20 cellular contexts compared by ENCODE assay signal in the genomic region with DNA sequence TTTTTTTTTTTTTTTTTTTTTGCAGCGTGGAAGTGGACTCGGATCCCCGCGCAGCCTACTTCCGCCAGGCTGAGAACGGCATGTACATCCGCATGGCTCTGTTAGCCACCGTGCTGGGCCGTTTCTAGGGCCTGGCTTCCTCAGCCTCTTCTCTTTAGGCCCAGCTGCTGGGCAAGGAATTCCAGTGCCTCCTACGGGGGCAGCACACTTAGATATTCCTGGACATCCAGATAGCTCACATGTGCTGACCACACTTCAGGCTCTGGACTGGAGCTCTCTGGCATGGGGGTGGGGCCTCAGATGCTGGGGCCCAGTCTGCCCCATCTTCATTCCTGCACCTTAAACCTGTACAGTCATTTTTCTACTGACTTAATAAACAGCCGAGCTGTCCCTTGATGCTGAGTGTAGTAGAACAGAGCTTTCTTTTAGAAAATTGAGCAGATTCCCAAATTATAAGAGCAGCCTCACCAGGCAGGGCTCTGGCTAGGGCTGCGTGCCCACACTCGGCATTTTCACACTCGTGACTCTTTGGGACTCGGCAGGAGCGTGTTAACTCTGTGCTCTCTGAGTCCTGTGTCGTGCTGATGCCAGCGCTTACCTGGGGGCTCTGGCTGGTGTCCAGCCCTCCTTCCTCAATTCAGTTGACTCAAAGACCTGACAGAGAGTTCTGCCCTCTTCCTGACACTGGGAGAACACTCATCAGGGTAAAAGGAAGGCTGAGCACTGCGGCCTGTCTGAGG. TPM values are rescaled to one million over a fixed set of nuclear protein-coding genes. Genes with fewer than 3 reads are reported as not detected.
DNase-seq lines count a peak whose midpoint lies in the region; ATAC-seq, FAIRE-seq and TF ChIP-seq lines count a peak whose summit lies in the region.
"Had no signal": no experiment of that assay in that cellular context is flagged by ENCODE, and none has a peak within 500 bp of the region (broad histone marks: within the 10 kb centered on the region; RNA-seq: fewer than 3 reads in every experiment).

No MANE protein-coding gene starts in this region.

- WGBS in GM12878 (ENCODE audit: insufficient coverage, insufficient replicate concordance, low lambda C conversion rate, missing lambda C conversion rate) = 93% methylated on average over 17 of the region's 19 CpGs

- no peak for TF ChIP-seq POLR2A in GM12878 (IDR thresholded peaks at IDR 0.05; ENCODE audit: low read depth, low read length)

- no peak for ATAC-seq in GM12878
- ATAC-seq in left cardiac atrium = peak; percentile 46 to 70
- ATAC-seq in T-cell (replicated peaks in 1 of 4) = no peak
- ATAC-seq in GM21447 (IDR thresholded peaks at IDR 0.05; ENCODE audit: unreplicated experiment) = no peak
- ATAC-seq in sciatic nerve = no peak

- peak overlapping the region; percentile 39 for H3K27ac Mint-ChIP-seq in nephron progenitor cell
- H3K27ac Mint-ChIP-seq in T-cell = no peak overlapping the region
- H3K27ac Mint-ChIP-seq: HFFc6 had no signal

- DNase-seq in OCI-LY7 (ENCODE audit: low spot score) = no peak
- DNase-seq in GM12878 (ENCODE audit: low read depth, low spot score) = no peak
- no peak for DNase-seq in left cardiac atrium
- DNase-seq in nephron progenitor cell = no peak
- no peak for DNase-seq in T-cell
- no peak for DNase-seq in sciatic nerve (ENCODE audit: low spot score)
- DNase-seq: AML-193, GF-D8, HFFc6, KG1, NCI-H1417 treated with DMSO at 0.1 percent for 48 hours, NCI-H187 treated with DMSO at 0.1 percent for 48 hours, NCI-H2227 treated with DMSO at 0.1 percent for 48 hours, NCI-H510A treated with DMSO at 0.1 percent for 48 hours, PC-9 had no signal

- no peak overlapping the region for H3K9ac ChIP-seq in GM12878 (ENCODE audit: control insufficient read depth, insufficient read depth, low read length)

- H3K9me3 Mint-ChIP-seq in nephron progenitor cell (no peaks in the 10 kb centered on the region), T-cell (no peaks in the 10 kb centered on the region)
- H3K9me3 Mint-ChIP-seq: HFFc6 had no signal

- H3K4me3 Mint-ChIP-seq in nephron progenitor cell (no peak overlapping the region), T-cell (no peak overlapping the region)
- H3K4me3 Mint-ChIP-seq: HFFc6 had no signal

- H3K4me2 ChIP-seq in OCI-LY7 (ENCODE audit: low read length) (no peak overlapping the region), GM12878 (ENCODE audit: control insufficient read depth, insufficient read depth) (no peak overlapping the region)
- H3K4me2 ChIP-seq: PC-9 had no signal

- FAIRE-seq in GM12878 (lab: Jason Lieb, UNC) = no peak
- FAIRE-seq: GM18507, H54 had no signal

- H3K36me3 Mint-ChIP-seq in nephron progenitor cell (ENCODE audit: low read depth) (peaks cover 41% of the 10 kb centered on the region), T-cell (peaks cover 27% of the 10 kb centered on the region)

- peaks cover 8% of the 10 kb centered on the region for H3K4me1 Mint-ChIP-seq in nephron progenitor cell
- peaks cover 6 to 7% (median 6%) of the 10 kb centered on the region in 3 donors for H3K4me1 Mint-ChIP-seq in T-cell

- TF ChIP-seq EP300 in GM12878 (IDR thresholded peaks at IDR 0.05; ENCODE audit: borderline replicate concordance in 1 of 2, control insufficient read depth in 1 of 2, low read depth in 2 of 2, low read length in 2 of 2) = no peak

- H3K27me3 Mint-ChIP-seq in nephron progenitor cell (ENCODE audit: low read depth, poor library complexity) (peaks cover 3% of the 10 kb centered on the region), T-cell (peaks cover 0 to 4% of the 10 kb centered on the region in 2 donors)

- H3K36me3 ChIP-seq in OCI-LY7 (ENCODE audit: insufficient read depth, low read length) (peaks cover 74% of the 10 kb centered on the region), GM12878 (ENCODE audit: control insufficient read depth in 2 of 2, insufficient read depth in 2 of 2, low read length in 1 of 2) (peaks cover 27 to 48% of the 10 kb centered on the region in 2 experiments)

- SMC1A ChIA-PET in GM12878 (lab: Charles Lee; ENCODE audit: uncharacterized antibody, unreplicated experiment) = no interaction called here

- H3K79me2 ChIP-seq in OCI-LY7 (ENCODE audit: insufficient read depth, low read depth, low read length) = no peaks in the 10 kb centered on the region
- H3K79me2 ChIP-seq in GM12878 (ENCODE audit: control insufficient read depth, insufficient read depth, low read length) = no peaks in the 10 kb centered on the region

- RAD21 ChIA-PET in GM12878 (lab: Charles Lee; ENCODE audit: unreplicated experiment) = no interaction called here

- H3K27me3 ChIP-seq in GM12878 (replicated peaks in 1 of 2; ENCODE audit: control insufficient read depth in 2 of 2, insufficient read depth in 2 of 2, low read length in 1 of 2) = no peaks in the 10 kb centered on the region

- H3K4me3 ChIP-seq in OCI-LY7 (ENCODE audit: low read depth, low read length, poor library complexity, severe bottlenecking) (no peak overlapping the region), GM12878 (no peak overlapping the region)
- H3K4me3 ChIP-seq: PC-9 had no signal

- H2AFZ ChIP-seq in OCI-LY7 (ENCODE audit: low read length) = no peak overlapping the region
- H2AFZ ChIP-seq in GM12878 (ENCODE audit: control insufficient read depth, low read depth, low read length) = no peak overlapping the region
- H2AFZ ChIP-seq: PC-9 had no signal

- no peak overlapping the region for H3K27ac ChIP-seq in OCI-LY7 (ENCODE audit: low read depth, low read length, poor library complexity, severe bottlenecking)
- H3K27ac ChIP-seq in GM12878 (ENCODE audit: control insufficient read depth, insufficient read depth) = no peak overlapping the region
- H3K27ac ChIP-seq: C4-2B, PC-9 had no signal

- no peak for TF ChIP-seq CTCF in OCI-LY7 (conservative IDR thresholded peaks at IDR 0.05; ENCODE audit: low read length)
- no peak for TF ChIP-seq CTCF in GM12878 (IDR thresholded peaks at IDR 0.05 in 2 of 3, conservative IDR thresholded peaks at IDR 0.05 in 1 of 3; ENCODE audit: control insufficient read depth in 2 of 3, extremely low read depth in 1 of 3, insufficient read depth in 1 of 3, low read depth in 3 of 3, low read length in 3 of 3)
- no peak for TF ChIP-seq CTCF in nephron progenitor cell (IDR thresholded peaks at IDR 0.05)

- H3K9me2 ChIP-seq in OCI-LY7 (ENCODE audit: insufficient read depth, low read length) = no peaks in the 10 kb centered on the region

- H3K4me1 ChIP-seq in OCI-LY7 (ENCODE audit: insufficient read depth, low read length, poor library complexity, severe bottlenecking) (no peaks in the 10 kb centered on the region), GM12878 (ENCODE audit: control insufficient read depth, insufficient read depth, low read length) (no peaks in the 10 kb centered on the region)

- TF ChIP-seq RAD21 in GM12878 (IDR thresholded peaks at IDR 0.05; ENCODE audit: insufficient read depth, low read depth, low read length) = no peak

- CTCF ChIA-PET in OCI-LY7 (lab: Charles Lee; ENCODE audit: unreplicated experiment) (no interaction called here), GM12878 (lab: Yijun Ruan, JAX) (interaction anchor here (0.8 kb wide), 1 partner anchor 36 kb away, joined by 3 read pairs; no protein-coding TSS in a partner anchor), T-cell (lab: Charles Lee) (no interaction called here)

- BruUV-seq in OCI-LY7 (replicated peaks; lab: Mats Ljungman, UMichigan) (TSS peak; percentile 64), GM12878 (replicated peaks; lab: Mats Ljungman, UMichigan) (TSS peak; percentile 63)

- intact Hi-C loops in OCI-LY7 (cut with micrococcal nuclease; ENCODE audit: unreplicated experiment) = no loop called here
- intact Hi-C loops in GM12878 (cut with micrococcal nuclease; ENCODE audit: unreplicated experiment) = no loop called here
- intact Hi-C loops in left cardiac atrium (cut with DNase I) = loop anchor here in 1 of 2 donors (10.0 kb wide), 1 partner anchor 51 kb away; no protein-coding TSS in a partner anchor
- intact Hi-C loops in sciatic nerve (cut with DNase I) = no loop called here

- no peaks in the 10 kb centered on the region for H3K9me3 ChIP-seq in OCI-LY7 (ENCODE audit: low read length)
- H3K9me3 ChIP-seq in GM12878 (replicated peaks; ENCODE audit: control insufficient read depth, insufficient read depth, low read length) = no peaks in the 10 kb centered on the region

- in situ Hi-C loops in GM12878 (cut with MboI) = no loop called here

- H4K20me1 ChIP-seq in OCI-LY7 (ENCODE audit: insufficient read depth, low read length) (no peaks in the 10 kb centered on the region), GM12878 (ENCODE audit: control insufficient read depth, insufficient read depth) (no peaks in the 10 kb centered on the region)

- POLR2A ChIA-PET in OCI-LY7 (lab: Charles Lee) (interaction anchor here (0.6 to 0.7 kb wide), 2 partner anchors 30 to 147 kb away, joined by 3 to 7 read pairs; no protein-coding TSS in a partner anchor), GM12878 (lab: Charles Lee) (no interaction called here), T-cell (lab: Charles Lee) (interaction anchor here in 1 of 2 donors (0.5 kb wide), 1 partner anchor 101 kb away, joined by 5 read pairs; no protein-coding TSS in a partner anchor)

RNA-seq across cellular contexts. Expression of a gene that starts 19.3 kb away (rescaled TPM):
- 14.0 and 23.3 TPM in 2 replicates for total RNA-seq in OCI-LY7 (2014; rRNA removed; shearing (Covaris generic))
- 61.0 and 71.6 TPM in 2 replicates for total RNA-seq in OCI-LY7 (2022)
- 1.3 TPM in 1 of 2 replicates, not detected in the other for total RNA-seq in GM12878 (2013; cell fraction: nucleolus; rRNA removed)
- total RNA-seq in GM12878 (2014; rRNA removed) = not detected in 2 replicates
- total RNA-seq in GM12878 (2014; rRNA removed; fragmentation: Illumina TruSeq; extraction: Trizol) = not detected in 2 replicates
- total RNA-seq in GM12878 (2021) = not detected in 2 replicates
- 0.24 TPM for polyA plus RNA-seq in GM12878 (2011; ENCODE audit: low read depth)
- polyA plus RNA-seq in GM12878 (2011; rRNA removed) = 0.12 and 0.23 TPM in 2 replicates
- 0.39 and 0.47 TPM in 2 replicates for polyA plus RNA-seq in GM12878 (2011; cell fraction: cytosol; rRNA removed)
- polyA plus RNA-seq in GM12878 (2011; cell fraction: nucleus; rRNA removed) = 1.3 and 1.8 TPM in 2 replicates
- polyA plus RNA-seq in GM12878 (2012) = 0.18 and 0.20 TPM in 2 replicates
- not detected in 2 replicates for polyA plus RNA-seq in GM12878 (2014; fragmentation: Illumina TruSeq; extraction: Trizol)
- polyA plus RNA-seq in GM12878 (2014; fragmentation: Nextera tagmentation; extraction: Ambion mirVana) = not detected
- polyA plus RNA-seq in GM12878 (2014; rRNA removed) = 0.06 TPM in 1 of 2 replicates, not detected in the other
- polyA plus RNA-seq in GM12878 (2016; fragmentation: Nextera tagmentation; extraction: Ambion mirVana) = not detected
- 0.07 and 0.15 TPM in 2 replicates for polyA minus RNA-seq in GM12878 (2011; rRNA and poly(A)+ RNA removed)
- polyA minus RNA-seq in GM12878 (2011; cell fraction: cytosol; rRNA and poly(A)+ RNA removed) = 0.62 TPM in 1 of 2 replicates, not detected in the other
- 0.12 and 0.19 TPM in 2 replicates for polyA minus RNA-seq in GM12878 (2011; cell fraction: nucleus; rRNA and poly(A)+ RNA removed)
- total RNA-seq in left cardiac atrium = 1 to 10 TPM; 4.8 to 5.7 TPM
- total RNA-seq in T-cell = under 1 TPM in 2 of 5 donors, not detected in 3; 0.06 to 0.26 TPM
- not detected for total RNA-seq in sciatic nerve
- total RNA-seq: HFFc6 had no signal

RNA-seq across cellular contexts. Expression of a gene that starts 26.4 kb away (rescaled TPM):
- 118 and 132 TPM in 2 replicates for total RNA-seq in OCI-LY7 (2014; rRNA removed; shearing (Covaris generic))
- 166 and 173 TPM in 2 replicates for total RNA-seq in OCI-LY7 (2022)
- 102 and 104 TPM in 2 replicates for total RNA-seq in GM12878 (2013; cell fraction: nucleolus; rRNA removed)
- total RNA-seq in GM12878 (2014; rRNA removed) = 48.3 and 66.1 TPM in 2 replicates
- 22.8 and 23.8 TPM in 2 replicates for total RNA-seq in GM12878 (2014; rRNA removed; fragmentation: Illumina TruSeq; extraction: Trizol)
- 101 and 119 TPM in 2 replicates for total RNA-seq in GM12878 (2021)
- 22.0 TPM for polyA plus RNA-seq in GM12878 (2011; ENCODE audit: low read depth)
- 12.0 and 24.9 TPM in 2 replicates for polyA plus RNA-seq in GM12878 (2011; rRNA removed)
- polyA plus RNA-seq in GM12878 (2011; cell fraction: cytosol; rRNA removed) = 31.8 and 34.4 TPM in 2 replicates
- polyA plus RNA-seq in GM12878 (2011; cell fraction: nucleus; rRNA removed) = 212 and 266 TPM in 2 replicates
- polyA plus RNA-seq in GM12878 (2012) = 34.2 and 37.0 TPM in 2 replicates
- 18.5 and 43.5 TPM in 2 replicates for polyA plus RNA-seq in GM12878 (2014; fragmentation: Illumina TruSeq; extraction: Trizol)
- polyA plus RNA-seq in GM12878 (2014; fragmentation: Nextera tagmentation; extraction: Ambion mirVana) = 10 to 100 TPM in 1 of 2 experiments, 1 to 10 TPM in 1; 7.6 to 12.1 TPM
- 57.9 and 73.2 TPM in 2 replicates for polyA plus RNA-seq in GM12878 (2014; rRNA removed)
- polyA plus RNA-seq in GM12878 (2016; fragmentation: Nextera tagmentation; extraction: Ambion mirVana) = 10 to 100 TPM; 68.2 to 75.5 TPM
- 79.9 and 113 TPM in 2 replicates for polyA minus RNA-seq in GM12878 (2011; rRNA and poly(A)+ RNA removed)
- polyA minus RNA-seq in GM12878 (2011; cell fraction: cytosol; rRNA and poly(A)+ RNA removed) = 50.4 and 85.0 TPM in 2 replicates
- 90.4 and 154 TPM in 2 replicates for polyA minus RNA-seq in GM12878 (2011; cell fraction: nucleus; rRNA and poly(A)+ RNA removed)
- 10 to 100 TPM; 12.7 to 15.2 TPM for total RNA-seq in left cardiac atrium
- 10 to 100 TPM; 38.5 to 78.2 (median 65.4) TPM for total RNA-seq in T-cell
- 31.4 TPM for total RNA-seq in sciatic nerve

RNA-seq across cellular contexts. Expression of a gene that starts 31.5 kb away (rescaled TPM):
- 50.1 and 55.5 TPM in 2 replicates for total RNA-seq in OCI-LY7 (2014; rRNA removed; shearing (Covaris generic))
- 47.9 and 60.1 TPM in 2 replicates for total RNA-seq in OCI-LY7 (2022)
- total RNA-seq in GM12878 (2013; cell fraction: nucleolus; rRNA removed) = 240 and 258 TPM in 2 replicates
- 52.3 and 53.9 TPM in 2 replicates for total RNA-seq in GM12878 (2014; rRNA removed)
- total RNA-seq in GM12878 (2014; rRNA removed; fragmentation: Illumina TruSeq; extraction: Trizol) = 27.8 and 29.4 TPM in 2 replicates
- 52.8 and 58.5 TPM in 2 replicates for total RNA-seq in GM12878 (2021)
- 20.7 TPM for polyA plus RNA-seq in GM12878 (2011; ENCODE audit: low read depth)
- 50.6 and 101 TPM in 2 replicates for polyA plus RNA-seq in GM12878 (2011; rRNA removed)
- polyA plus RNA-seq in GM12878 (2011; cell fraction: cytosol; rRNA removed) = 116 and 123 TPM in 2 replicates
- 527 and 554 TPM in 2 replicates for polyA plus RNA-seq in GM12878 (2011; cell fraction: nucleus; rRNA removed)
- 30.5 and 33.7 TPM in 2 replicates for polyA plus RNA-seq in GM12878 (2012)
- 35.7 and 42.6 TPM in 2 replicates for polyA plus RNA-seq in GM12878 (2014; fragmentation: Illumina TruSeq; extraction: Trizol)
- 10 to 100 TPM; 13.1 to 13.5 TPM for polyA plus RNA-seq in GM12878 (2014; fragmentation: Nextera tagmentation; extraction: Ambion mirVana)
- polyA plus RNA-seq in GM12878 (2014; rRNA removed) = 54.3 and 56.8 TPM in 2 replicates
- polyA plus RNA-seq in GM12878 (2016; fragmentation: Nextera tagmentation; extraction: Ambion mirVana) = 10 to 100 TPM; 60.4 to 67.5 TPM
- polyA minus RNA-seq in GM12878 (2011; rRNA and poly(A)+ RNA removed) = 95.3 and 102 TPM in 2 replicates
- polyA minus RNA-seq in GM12878 (2011; cell fraction: cytosol; rRNA and poly(A)+ RNA removed) = 24.2 and 31.5 TPM in 2 replicates
- polyA minus RNA-seq in GM12878 (2011; cell fraction: nucleus; rRNA and poly(A)+ RNA removed) = 86.3 and 152 TPM in 2 replicates
- total RNA-seq in left cardiac atrium = 10 to 100 TPM; 20.0 to 21.4 TPM
- total RNA-seq in T-cell = 100 to 1,000 TPM in 2 of 5 donors, 10 to 100 TPM in 3; 37.5 to 214 (median 43.0) TPM
- 22.6 TPM for total RNA-seq in sciatic nerve

RNA-seq across cellular contexts. Expression of a gene that starts 31.7 kb away (rescaled TPM):
- 2.7 and 4.7 TPM in 2 replicates for total RNA-seq in OCI-LY7 (2014; rRNA removed; shearing (Covaris generic))
- total RNA-seq in OCI-LY7 (2022) (18.1 and 18.2 TPM in 2 replicates), GM12878 (2014; rRNA removed) (not detected in 2 replicates), GM12878 (2014; rRNA removed; fragmentation: Illumina TruSeq; extraction: Trizol) (not detected in 2 replicates), GM12878 (2021) (not detected in 2 replicates), left cardiac atrium (under 1 TPM; 0.41 to 0.71 TPM), T-cell (not detected), sciatic nerve (not detected)
- total RNA-seq in GM12878 (2013; cell fraction: nucleolus; rRNA removed) = not detected in 2 replicates
- not detected for polyA plus RNA-seq in GM12878 (2011; ENCODE audit: low read depth)
- polyA plus RNA-seq in GM12878 (2011; rRNA removed) (not detected in 2 replicates), GM12878 (2014; fragmentation: Illumina TruSeq; extraction: Trizol) (not detected in 2 replicates), GM12878 (2014; fragmentation: Nextera tagmentation; extraction: Ambion mirVana) (not detected), GM12878 (2014; rRNA removed) (not detected in 2 replicates), GM12878 (2016; fragmentation: Nextera tagmentation; extraction: Ambion mirVana) (not detected)
- not detected in 2 replicates for polyA plus RNA-seq in GM12878 (2011; cell fraction: cytosol; rRNA removed)
- 0.07 TPM in 1 of 2 replicates, not detected in the other for polyA plus RNA-seq in GM12878 (2011; cell fraction: nucleus; rRNA removed)
- polyA plus RNA-seq in GM12878 (2012) = 0.23 TPM in 1 of 2 replicates, not detected in the other
- polyA minus RNA-seq in GM12878 (2011; rRNA and poly(A)+ RNA removed) = not detected in 2 replicates
- polyA minus RNA-seq in GM12878 (2011; cell fraction: cytosol; rRNA and poly(A)+ RNA removed) = not detected in 2 replicates
- not detected in 2 replicates for polyA minus RNA-seq in GM12878 (2011; cell fraction: nucleus; rRNA and poly(A)+ RNA removed)
- total RNA-seq: HFFc6, PC-9, SK-MEL-5 had no signal

RNA-seq across cellular contexts. Expression of a gene that starts 31.7 kb away (rescaled TPM):
- total RNA-seq in OCI-LY7 (2014; rRNA removed; shearing (Covaris generic)) = 75.4 and 93.3 TPM in 2 replicates
- total RNA-seq in OCI-LY7 (2022) = 92.7 and 92.8 TPM in 2 replicates
- total RNA-seq in GM12878 (2013; cell fraction: nucleolus; rRNA removed) = 75.0 and 89.6 TPM in 2 replicates
- total RNA-seq in GM12878 (2014; rRNA removed) = 97.5 and 113 TPM in 2 replicates
- 79.5 and 80.7 TPM in 2 replicates for total RNA-seq in GM12878 (2014; rRNA removed; fragmentation: Illumina TruSeq; extraction: Trizol)
- 65.6 and 68.9 TPM in 2 replicates for total RNA-seq in GM12878 (2021)
- 62.0 TPM for polyA plus RNA-seq in GM12878 (2011; ENCODE audit: low read depth)
- 129 and 143 TPM in 2 replicates for polyA plus RNA-seq in GM12878 (2011; rRNA removed)
- 160 and 167 TPM in 2 replicates for polyA plus RNA-seq in GM12878 (2011; cell fraction: cytosol; rRNA removed)
- polyA plus RNA-seq in GM12878 (2011; cell fraction: nucleus; rRNA removed) = 75.6 and 107 TPM in 2 replicates
- polyA plus RNA-seq in GM12878 (2012) = 72.0 and 78.0 TPM in 2 replicates
- polyA plus RNA-seq in GM12878 (2014; fragmentation: Illumina TruSeq; extraction: Trizol) = 103 and 107 TPM in 2 replicates
- polyA plus RNA-seq in GM12878 (2014; fragmentation: Nextera tagmentation; extraction: Ambion mirVana) = 100 to 1,000 TPM; 137 to 142 TPM
- polyA plus RNA-seq in GM12878 (2014; rRNA removed) = 88.5 and 102 TPM in 2 replicates
- polyA plus RNA-seq in GM12878 (2016; fragmentation: Nextera tagmentation; extraction: Ambion mirVana) = 100 to 1,000 TPM; 163 to 180 TPM
- 64.1 and 75.9 TPM in 2 replicates for polyA minus RNA-seq in GM12878 (2011; rRNA and poly(A)+ RNA removed)
- 29.9 and 33.6 TPM in 2 replicates for polyA minus RNA-seq in GM12878 (2011; cell fraction: cytosol; rRNA and poly(A)+ RNA removed)
- polyA minus RNA-seq in GM12878 (2011; cell fraction: nucleus; rRNA and poly(A)+ RNA removed) = 39.4 and 52.1 TPM in 2 replicates
- total RNA-seq in left cardiac atrium = 100 to 1,000 TPM; 106 to 125 TPM
- total RNA-seq in T-cell = 100 to 1,000 TPM in 2 of 5 donors, 10 to 100 TPM in 3; 78.9 to 106 (median 96.0) TPM
- 92.1 TPM for total RNA-seq in sciatic nerve

Comparison
In these comparisons a context has a peak if more than half of its experiments do, and no peak if none do; other contexts are left out.
1. ATAC-seq: peak in left cardiac atrium (2 of 2); none in GM12878 (single experiment), T-cell (0 of 4), GM21447 (single experiment) and sciatic nerve (single experiment).